In genomic region chr2:84969511-84970265, GRCh38 we compare ENCODE assay signal across 8 cellular contexts.
DNase-seq lines count a peak whose midpoint lies in the region; ATAC-seq, FAIRE-seq and TF ChIP-seq lines count a peak whose summit lies in the region.

No MANE protein-coding gene starts in this region.

- H3K9me3 Mint-ChIP-seq in dendritic cell treated with granulocyte-macrophage colony-stimulating factor and Interleukin-4, amounts not matched to agents 40 ng/mL and 50 ng/mL, for 4 days: no peaks in the 10 kb centered on the region

- peak overlapping the region; percentile 89 to 90 for H3K4me3 ChIP-seq in mucosa of rectum (ENCODE audit: low read length in 2 of 2)

- peaks cover 44% of the 10 kb centered on the region for H3K4me1 Mint-ChIP-seq in dendritic cell treated with granulocyte-macrophage colony-stimulating factor and Interleukin-4, amounts not matched to agents 40 ng/mL and 50 ng/mL, for 4 days (ENCODE audit: low read depth)

- peaks cover 37% of the 10 kb centered on the region for H3K36me3 Mint-ChIP-seq in dendritic cell treated with granulocyte-macrophage colony-stimulating factor and Interleukin-4, amounts not matched to agents 40 ng/mL and 50 ng/mL, for 4 days (ENCODE audit: low read depth)

- no peaks in the 10 kb centered on the region for H3K27me3 ChIP-seq in mucosa of rectum (ENCODE audit: control insufficient read depth in 2 of 2, insufficient read depth in 2 of 2, low read length in 2 of 2)

- TF ChIP-seq CTCF in 22Rv1 (IDR thresholded peaks at IDR 0.05): no peak

- H3K27ac ChIP-seq in 22Rv1: peak overlapping the region; percentile 99
- peak overlapping the region; percentile 96 to 97 for H3K27ac ChIP-seq in mucosa of rectum (ENCODE audit: low read depth in 2 of 2, low read length in 2 of 2)

- peak; percentile 72 for FAIRE-seq in GM18507 (lab: Jason Lieb, UNC)

- H3K36me3 ChIP-seq in mucosa of rectum (ENCODE audit: control insufficient read depth in 2 of 2, insufficient read depth in 2 of 2, low read length in 2 of 2): peaks cover 0 to 3% of the 10 kb centered on the region in 2 donors

- peak overlapping the region; percentile 97 for H3K27ac Mint-ChIP-seq in dendritic cell treated with granulocyte-macrophage colony-stimulating factor and Interleukin-4, amounts not matched to agents 40 ng/mL and 50 ng/mL, for 4 days

- no peak for DNase-seq in GM18507 (ENCODE audit: extremely low spot score, insufficient read length, low read depth)
- peak; percentile 14 for DNase-seq in T follicular helper cell (ENCODE audit: low read depth)
- no peak for DNase-seq in iPS-NIHi11 (ENCODE audit: low spot score)

- no peaks in the 10 kb centered on the region for H3K9me3 ChIP-seq in mucosa of rectum (ENCODE audit: control insufficient read depth in 2 of 2, low read length in 2 of 2)

- H3K4me1 ChIP-seq in mucosa of rectum (ENCODE audit: control insufficient read depth in 2 of 2, insufficient read depth in 2 of 2, low read length in 2 of 2): peaks cover 19 to 33% of the 10 kb centered on the region in 2 donors

- peak overlapping the region; percentile 95 to 98 for H3K9ac ChIP-seq in mucosa of rectum (ENCODE audit: low read depth in 1 of 2, low read length in 2 of 2)

- intact Hi-C loops in dendritic cell treated with granulocyte-macrophage colony-stimulating factor and Interleukin-4, amounts not matched to agents 40 ng/mL and 50 ng/mL, for 4 days (cut with micrococcal nuclease): loop anchor here (2.0 to 5.0 kb wide), 2 partner anchors 37 to 42 kb away; no protein-coding TSS in a partner anchor

- no peaks in the 10 kb centered on the region for H3K27me3 Mint-ChIP-seq in dendritic cell treated with granulocyte-macrophage colony-stimulating factor and Interleukin-4, amounts not matched to agents 40 ng/mL and 50 ng/mL, for 4 days

- ATAC-seq in GM21423 (IDR thresholded peaks at IDR 0.05; ENCODE audit: unreplicated experiment) (no peak), HG02973 (IDR thresholded peaks at IDR 0.05; ENCODE audit: unreplicated experiment) (no peak)

- peak overlapping the region; percentile 97 for H3K4me3 Mint-ChIP-seq in dendritic cell treated with granulocyte-macrophage colony-stimulating factor and Interleukin-4, amounts not matched to agents 40 ng/mL and 50 ng/mL, for 4 days
